Comparison of ENCODE assay signal across 25 cellular contexts in genomic region chr14:75525969-75526368, GRCh38. TPM values are rescaled to one million over a fixed set of nuclear protein-coding genes. Genes with fewer than 3 reads are reported as not detected.
A peak's percentile ranks its signal among the peaks of the same experiment; 100 is the strongest.
DNase-seq lines count a peak whose midpoint lies in the region; ATAC-seq and TF ChIP-seq lines count a peak whose summit lies in the region.
"Had no signal": no experiment of that assay in that cellular context is flagged by ENCODE, and none has a peak within 500 bp of the region (broad histone marks: within the 10 kb centered on the region; RNA-seq: fewer than 3 reads in every experiment).

No MANE protein-coding gene starts in this region.

- peak overlapping the region; percentile 26 for H3K4me3 ChIP-seq in GM12875 (ENCODE audit: low read depth, low read length)
- H3K4me3 ChIP-seq: cardiac muscle cell, tibial nerve had no signal

- H3K9me3 Mint-ChIP-seq in activated naive CD4-positive, alpha-beta T cell treated with anti-CD3 and anti-CD28 coated beads, Interleukin-2, amount 10 ng/mL, durations not matched to agents 7 days and 5 days = no peaks in the 10 kb centered on the region
- no peaks in the 10 kb centered on the region for H3K9me3 Mint-ChIP-seq in activated naive CD4-positive, alpha-beta T cell treated with anti-CD3 and anti-CD28 coated beads, Interleukin-2, amount 50 U/mL, for 72 hours
- H3K9me3 Mint-ChIP-seq in activated naive CD8-positive, alpha-beta T cell (ENCODE audit: low read depth) = no peaks in the 10 kb centered on the region
- no peaks in the 10 kb centered on the region for H3K9me3 Mint-ChIP-seq in stimulated activated memory B cell treated with anti-CD40 and anti-IgM and Interleukin-4, amounts not matched to agents 10 μg/mL and 1 μg/mL and 100 μg/mL, for 72 hours
- H3K9me3 Mint-ChIP-seq in progenitor cell of endocrine pancreas (ENCODE audit: low read depth) = no peaks in the 10 kb centered on the region
- H3K9me3 Mint-ChIP-seq: dendritic cell treated with granulocyte-macrophage colony-stimulating factor and Interleukin-4, amounts not matched to agents 40 ng/mL and 50 ng/mL, for 4 days had no signal

- CTCF ChIA-PET in activated naive CD4-positive, alpha-beta T cell treated with anti-CD3 and anti-CD28 coated beads, Interleukin-2, amount 10 ng/mL, durations not matched to agents 7 days and 5 days (lab: Charles Lee) = interaction anchor here (0.5 to 1.9 kb wide), 7 partner anchors 7 to 803 kb away, joined by 3 to 8 read pairs (median 4); no protein-coding TSS in a partner anchor

- peak overlapping the region; percentile 0 for H3K4me3 Mint-ChIP-seq in activated naive CD4-positive, alpha-beta T cell treated with anti-CD3 and anti-CD28 coated beads, Interleukin-2, amount 10 ng/mL, durations not matched to agents 7 days and 5 days
- H3K4me3 Mint-ChIP-seq in activated naive CD8-positive, alpha-beta T cell = peak overlapping the region; percentile 98
- H3K4me3 Mint-ChIP-seq in stimulated activated memory B cell treated with anti-CD40 and anti-IgM and Interleukin-4, amounts not matched to agents 10 μg/mL and 1 μg/mL and 100 μg/mL, for 72 hours = peak overlapping the region; percentile 62
- H3K4me3 Mint-ChIP-seq in progenitor cell of endocrine pancreas (ENCODE audit: low read depth) = no peak overlapping the region
- H3K4me3 Mint-ChIP-seq: dendritic cell treated with granulocyte-macrophage colony-stimulating factor and Interleukin-4, amounts not matched to agents 40 ng/mL and 50 ng/mL, for 4 days had no signal

- H3K4me1 Mint-ChIP-seq in activated naive CD4-positive, alpha-beta T cell treated with anti-CD3 and anti-CD28 coated beads, Interleukin-2, amount 10 ng/mL, durations not matched to agents 7 days and 5 days = peaks cover 72% of the 10 kb centered on the region
- H3K4me1 Mint-ChIP-seq in activated naive CD8-positive, alpha-beta T cell (ENCODE audit: low read depth) = peaks cover 72% of the 10 kb centered on the region
- H3K4me1 Mint-ChIP-seq in stimulated activated memory B cell treated with anti-CD40 and anti-IgM and Interleukin-4, amounts not matched to agents 10 μg/mL and 1 μg/mL and 100 μg/mL, for 72 hours = peaks cover 85% of the 10 kb centered on the region
- peaks cover 24% of the 10 kb centered on the region for H3K4me1 Mint-ChIP-seq in progenitor cell of endocrine pancreas (ENCODE audit: low read depth)

- no peak overlapping the region for H3K27ac Mint-ChIP-seq in activated naive CD4-positive, alpha-beta T cell treated with anti-CD3 and anti-CD28 coated beads, Interleukin-2, amount 10 ng/mL, durations not matched to agents 7 days and 5 days
- peak overlapping the region in 1 of 2 donors; percentile 79 for H3K27ac Mint-ChIP-seq in activated naive CD4-positive, alpha-beta T cell treated with anti-CD3 and anti-CD28 coated beads, Interleukin-2, amount 50 U/mL, for 72 hours
- peak overlapping the region; percentile 24 for H3K27ac Mint-ChIP-seq in activated naive CD8-positive, alpha-beta T cell
- peak overlapping the region; percentile 94 for H3K27ac Mint-ChIP-seq in stimulated activated memory B cell treated with anti-CD40 and anti-IgM and Interleukin-4, amounts not matched to agents 10 μg/mL and 1 μg/mL and 100 μg/mL, for 72 hours
- H3K27ac Mint-ChIP-seq in progenitor cell of endocrine pancreas = no peak overlapping the region

- intact Hi-C loops in head of caudate nucleus (cut with DNase I) = no loop called here

- H3K27me3 Mint-ChIP-seq in activated naive CD4-positive, alpha-beta T cell treated with anti-CD3 and anti-CD28 coated beads, Interleukin-2, amount 10 ng/mL, durations not matched to agents 7 days and 5 days = peaks cover 4% of the 10 kb centered on the region
- no peaks in the 10 kb centered on the region for H3K27me3 Mint-ChIP-seq in activated naive CD8-positive, alpha-beta T cell
- H3K27me3 Mint-ChIP-seq in stimulated activated memory B cell treated with anti-CD40 and anti-IgM and Interleukin-4, amounts not matched to agents 10 μg/mL and 1 μg/mL and 100 μg/mL, for 72 hours = no peaks in the 10 kb centered on the region
- peaks cover 13% of the 10 kb centered on the region for H3K27me3 Mint-ChIP-seq in progenitor cell of endocrine pancreas
- H3K27me3 Mint-ChIP-seq: dendritic cell treated with granulocyte-macrophage colony-stimulating factor and Interleukin-4, amounts not matched to agents 40 ng/mL and 50 ng/mL, for 4 days had no signal

- no peak for TF ChIP-seq CTCF in GM12875 (IDR thresholded peaks at IDR 0.05; ENCODE audit: borderline replicate concordance, insufficient read depth, low read depth, low read length)
- no peak for TF ChIP-seq CTCF in progenitor cell of endocrine pancreas (IDR thresholded peaks at IDR 0.05; ENCODE audit: unreplicated experiment)
- TF ChIP-seq CTCF in GM10266 (IDR thresholded peaks at IDR 0.05; ENCODE audit: control insufficient read depth, insufficient read depth, low read depth, missing control alignments) = no peak

- no peak for DNase-seq in activated naive CD4-positive, alpha-beta T cell treated with anti-CD3 and anti-CD28 coated beads, Interleukin-2, amount 10 ng/mL, durations not matched to agents 7 days and 5 days
- no peak for DNase-seq in activated naive CD4-positive, alpha-beta T cell treated with anti-CD3 and anti-CD28 coated beads, Interleukin-2, amount 50 U/mL, for 72 hours (ENCODE audit: low spot score in 2 of 2)
- no peak for DNase-seq in head of caudate nucleus
- no peak for DNase-seq in progenitor cell of endocrine pancreas (ENCODE audit: low spot score, unreplicated experiment)
- no peak for DNase-seq in GM10266 (ENCODE audit: extremely low spot score)
- DNase-seq: activated effector memory CD4-positive, alpha-beta T cell treated with Interleukin-2 at 50 U/mL for 16 hours; anterior cingulate cortex; DMS79; left cardiac atrium; NCI-H1092; NCI-H2029 treated with DMSO at 0.1 percent for 48 hours; NCI-H345; NCI-H82; occipital lobe; OCI-M1; SHP77; stimulated activated CD4-positive, alpha-beta T cell treated with anti-CD3 and anti-CD28 coated beads, Interleukin-1b, Interleukin-23, amount 100 ng/mL, for 48 hours; stimulated activated naive CD4-positive, alpha-beta T cell had no signal

- no peak for ATAC-seq in activated naive CD4-positive, alpha-beta T cell treated with anti-CD3 and anti-CD28 coated beads, Interleukin-2, amount 50 U/mL, for 72 hours
- ATAC-seq in stimulated activated memory B cell treated with anti-CD40 and anti-IgM and Interleukin-4, amounts not matched to agents 10 μg/mL and 1 μg/mL and 100 μg/mL, for 72 hours = no peak
- ATAC-seq: HepG2, left cardiac atrium had no signal

- peaks cover 61% of the 10 kb centered on the region for H3K36me3 Mint-ChIP-seq in activated naive CD4-positive, alpha-beta T cell treated with anti-CD3 and anti-CD28 coated beads, Interleukin-2, amount 10 ng/mL, durations not matched to agents 7 days and 5 days
- H3K36me3 Mint-ChIP-seq in activated naive CD4-positive, alpha-beta T cell treated with anti-CD3 and anti-CD28 coated beads, Interleukin-2, amount 50 U/mL, for 72 hours = peaks cover 72 to 88% of the 10 kb centered on the region in 2 donors
- H3K36me3 Mint-ChIP-seq in activated naive CD8-positive, alpha-beta T cell = peaks cover 28% of the 10 kb centered on the region
- peaks cover 80% of the 10 kb centered on the region for H3K36me3 Mint-ChIP-seq in stimulated activated memory B cell treated with anti-CD40 and anti-IgM and Interleukin-4, amounts not matched to agents 10 μg/mL and 1 μg/mL and 100 μg/mL, for 72 hours
- no peaks in the 10 kb centered on the region for H3K36me3 Mint-ChIP-seq in progenitor cell of endocrine pancreas (ENCODE audit: insufficient read depth)

RNA-seq across cellular contexts. Expression of gene BATF, which starts 3.7 kb away (rescaled TPM):
- total RNA-seq in activated naive CD4-positive, alpha-beta T cell treated with anti-CD3 and anti-CD28 coated beads, Interleukin-2, amount 50 U/mL, for 72 hours = 100 to 1,000 TPM in 1 of 2 donors, 10 to 100 TPM in 1; 93.6 to 165 TPM
- total RNA-seq in progenitor cell of endocrine pancreas = 0.55 TPM in 1 of 2 replicates, not detected in the other
- total RNA-seq: cardiac muscle cell had no signal

RNA-seq across cellular contexts. Expression of gene FLVCR2, which starts 52.5 kb away (rescaled TPM):
- total RNA-seq in activated naive CD4-positive, alpha-beta T cell treated with anti-CD3 and anti-CD28 coated beads, Interleukin-2, amount 50 U/mL, for 72 hours = 10 to 100 TPM; 11.6 to 18.3 TPM
- 1.0 and 6.3 TPM in 2 replicates for total RNA-seq in progenitor cell of endocrine pancreas

Comparison
In these comparisons a context has a peak if more than half of its experiments do, and no peak if none do; other contexts are left out.
1. H3K27ac Mint-ChIP-seq: peak in activated naive CD8-positive, alpha-beta T cell (single experiment) and stimulated activated memory B cell treated with anti-CD40 and anti-IgM and Interleukin-4, amounts not matched to agents 10 μg/mL and 1 μg/mL and 100 μg/mL, for 72 hours (single experiment); none in activated naive CD4-positive, alpha-beta T cell treated with anti-CD3 and anti-CD28 coated beads, Interleukin-2, amount 10 ng/mL, durations not matched to agents 7 days and 5 days (single experiment) and progenitor cell of endocrine pancreas (single experiment).
2. RNA of gene BATF, which starts 3.7 kb away (total RNA-seq): 93.6 to 165 TPM in activated naive CD4-positive, alpha-beta T cell treated with anti-CD3 and anti-CD28 coated beads, Interleukin-2, amount 50 U/mL, for 72 hours; 0.55 TPM in progenitor cell of endocrine pancreas; every median in the first group is over 10 times any median in the second.